Comparison of ENCODE assay signal across 9 cellular contexts in genomic region chr1:223500560-223501425, GRCh38.
DNase-seq lines count a peak whose midpoint lies in the region; ATAC-seq and TF ChIP-seq lines count a peak whose summit lies in the region.
"Had no signal": no experiment of that assay in that cellular context is flagged by ENCODE, and none has a peak within 500 bp of the region (broad histone marks: within the 10 kb centered on the region; RNA-seq: fewer than 3 reads in every experiment).

No MANE protein-coding gene starts in this region.

- TF ChIP-seq CTCF in HEK293 (tag by site-specific recombination; IDR thresholded peaks at IDR 0.05) (no peak), astrocyte of the cerebellum (IDR thresholded peaks at IDR 0.05; ENCODE audit: low read depth, low read length, missing control alignments) (no peak), lower lobe of right lung (IDR thresholded peaks at IDR 0.05) (no peak)

- H3K4me3 ChIP-seq in HEK293 (ENCODE audit: low read depth, low read length) (no peak overlapping the region), astrocyte of the cerebellum (ENCODE audit: low read depth, low read length) (no peak overlapping the region), lower lobe of right lung (no peak overlapping the region)

- CTCF ChIA-PET in HEK293 (lab: Yijun Ruan, JAX) = interaction anchor here (0.6 to 1.2 kb wide), 3 partner anchors 183 to 367 kb away, joined by 3 to 7 read pairs (median 3); no protein-coding TSS in a partner anchor
- CTCF ChIA-PET in HEK293T (lab: Yijun Ruan, JAX) = interaction anchor here (1.0 kb wide), 1 partner anchor 31 kb away, joined by 4 read pairs; no protein-coding TSS in a partner anchor

- ATAC-seq in lower lobe of right lung = peak; percentile 87 to 92
- ATAC-seq in GM21390 (IDR thresholded peaks at IDR 0.05; ENCODE audit: unreplicated experiment) = no peak
- ATAC-seq in left lobe of liver = no peak

- H3K27me3 ChIP-seq in lower lobe of right lung (ENCODE audit: low read depth) = no peaks in the 10 kb centered on the region

- DNase-seq in AG08396 (ENCODE audit: low spot score) (peak; percentile 78), astrocyte of the cerebellum (ENCODE audit: low read depth) (peak; percentile 96), lower lobe of right lung (peak; percentile 61), left lobe of liver (ENCODE audit: low spot score) (no peak), HEK293T (ENCODE audit: extremely low spot score) (no peak), GM19240 (ENCODE audit: insufficient read length, low spot score) (no peak)
- DNase-seq: nephron progenitor cell had no signal

- in situ Hi-C loops in astrocyte of the cerebellum (cut with HindIII; ENCODE audit: low sequenced_read_pairs) = loop anchor here (5.0 kb wide), 1 partner anchor 358 kb away; the partner anchor contains the start of gene TLR5

- no peaks in the 10 kb centered on the region for H3K4me1 ChIP-seq in HEK293 (ENCODE audit: control insufficient read depth, insufficient read depth, low read length)
- no peaks in the 10 kb centered on the region for H3K4me1 ChIP-seq in lower lobe of right lung

- no peaks in the 10 kb centered on the region for H3K36me3 ChIP-seq in HEK293 (ENCODE audit: control insufficient read depth in 2 of 2, insufficient read depth in 1 of 2, low read length in 2 of 2)
- H3K36me3 ChIP-seq in lower lobe of right lung = no peaks in the 10 kb centered on the region

- H3K9me3 ChIP-seq in HEK293 (ENCODE audit: control insufficient read depth, insufficient read depth, low read depth, low read length) = no peaks in the 10 kb centered on the region
- no peaks in the 10 kb centered on the region for H3K9me3 ChIP-seq in lower lobe of right lung

- POLR2A ChIA-PET in HEK293 (lab: Yijun Ruan, JAX) (no interaction called here), HEK293T (lab: Yijun Ruan, JAX) (no interaction called here)

- H3K27ac ChIP-seq in HEK293 (ENCODE audit: extremely low read depth, low read depth, low read length) (no peak overlapping the region), lower lobe of right lung (no peak overlapping the region)

- intact Hi-C loops in lower lobe of right lung (cut with DNase I) = no loop called here

TF ChIP-seq in HEK293, 187 proteins besides CTCF, POLR2A, EP300 and RAD21 (continues in another document):
- TF ChIP-seq ZNF138 (tag by site-specific recombination; IDR thresholded peaks at IDR 0.05; ENCODE audit: borderline replicate concordance) (no peak), ZBTB48 (tag by site-specific recombination; IDR thresholded peaks at IDR 0.05) (no peak), ZNF398 (tag by site-specific recombination; IDR thresholded peaks at IDR 0.05) (peak; percentile 60), GLI2 (tag by site-specific recombination; IDR thresholded peaks at IDR 0.05; ENCODE audit: borderline replicate concordance, low read depth) (no peak), EGR2 (tag by site-specific recombination; IDR thresholded peaks at IDR 0.05; ENCODE audit: low read depth) (peak; percentile 100), ZFHX2 (tag by site-specific recombination; conservative IDR thresholded peaks at IDR 0.05) (peak; percentile 99), ZFP41 (tag by site-specific recombination; IDR thresholded peaks at IDR 0.05; ENCODE audit: borderline replicate concordance) (no peak)
- TF ChIP-seq, protein P1, sequence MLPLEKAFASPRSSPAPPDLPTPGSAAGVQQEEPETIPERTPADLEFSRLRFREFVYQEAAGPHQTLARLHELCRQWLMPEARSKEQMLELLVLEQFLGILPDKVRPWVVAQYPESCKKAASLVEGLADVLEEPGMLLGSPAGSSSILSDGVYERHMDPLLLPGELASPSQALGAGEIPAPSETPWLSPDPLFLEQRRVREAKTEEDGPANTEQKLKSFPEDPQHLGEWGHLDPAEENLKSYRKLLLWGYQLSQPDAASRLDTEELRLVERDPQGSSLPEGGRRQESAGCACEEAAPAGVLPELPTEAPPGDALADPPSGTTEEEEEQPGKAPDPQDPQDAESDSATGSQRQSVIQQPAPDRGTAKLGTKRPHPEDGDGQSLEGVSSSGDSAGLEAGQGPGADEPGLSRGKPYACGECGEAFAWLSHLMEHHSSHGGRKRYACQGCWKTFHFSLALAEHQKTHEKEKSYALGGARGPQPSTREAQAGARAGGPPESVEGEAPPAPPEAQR (tag by site-specific recombination; IDR thresholded peaks at IDR 0.05) = no peak
- TF ChIP-seq, protein P2, sequence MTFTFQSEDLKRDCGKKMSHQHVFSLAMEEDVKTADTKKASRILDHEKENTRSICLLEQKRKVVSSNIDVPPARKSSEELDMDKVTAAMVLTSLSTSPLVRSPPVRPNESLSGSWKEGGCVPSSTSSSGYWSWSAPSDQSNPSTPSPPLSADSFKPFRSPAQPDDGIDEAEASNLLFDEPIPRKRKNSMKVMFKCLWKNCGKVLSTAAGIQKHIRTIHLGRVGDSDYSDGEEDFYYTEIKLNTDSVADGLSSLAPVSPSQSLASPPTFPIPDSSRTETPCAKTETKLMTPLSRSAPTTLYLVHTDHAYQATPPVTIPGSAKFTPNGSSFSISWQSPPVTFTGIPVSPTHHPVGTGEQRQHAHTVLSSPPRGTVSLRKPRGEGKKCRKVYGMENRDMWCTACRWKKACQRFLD (tag by site-specific recombination; IDR thresholded peaks at IDR 0.05) = no peak

TF ChIP-seq in HEK293T, 16 proteins besides CTCF, POLR2A, EP300 and RAD21:
- TF ChIP-seq FOXM1 (IDR thresholded peaks at IDR 0.05; ENCODE audit: borderline replicate concordance) = no peak
- no peak for TF ChIP-seq LEF1 (IDR thresholded peaks at IDR 0.05; ENCODE audit: borderline replicate concordance)
- no peak for TF ChIP-seq ELF4 (IDR thresholded peaks at IDR 0.05)
- no peak for TF ChIP-seq NFRKB (IDR thresholded peaks at IDR 0.05)
- no peak for TF ChIP-seq L3MBTL2 (conservative IDR thresholded peaks at IDR 0.05)

Comparison
In these comparisons a context has a peak if more than half of its experiments do, and no peak if none do; other contexts are left out.
1. DNase-seq: peak in AG08396 (single experiment), astrocyte of the cerebellum (single experiment) and lower lobe of right lung (single experiment); none in left lobe of liver (single experiment), HEK293T (single experiment) and GM19240 (single experiment).
2. ATAC-seq: peak in lower lobe of right lung (2 of 2); none in GM21390 (single experiment) and left lobe of liver (single experiment).